26 cellular contexts compared by ENCODE assay signal in the genomic region with DNA sequence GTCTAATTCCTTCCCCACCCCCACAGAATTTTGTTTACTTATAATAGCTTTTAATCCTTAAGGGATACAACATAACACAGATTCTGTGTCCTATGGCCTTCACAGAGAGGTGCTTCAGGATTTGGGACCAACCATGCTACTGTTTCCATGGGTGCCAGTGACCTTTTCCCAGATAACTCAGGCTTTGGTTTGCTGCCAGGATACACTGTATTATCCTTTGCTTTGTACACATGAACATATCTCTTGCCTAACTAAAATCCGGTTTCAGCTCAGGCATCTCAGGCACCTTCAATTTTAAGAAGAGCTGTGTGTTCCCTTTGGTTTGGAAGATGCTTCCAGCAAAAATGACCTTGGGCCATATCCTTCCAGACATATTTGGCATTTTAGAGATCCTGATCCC.
"Had no signal": no experiment of that assay in that cellular context is flagged by ENCODE, and none has a peak within 500 bp of the region (broad histone marks: within the 10 kb centered on the region; RNA-seq: fewer than 3 reads in every experiment).

No MANE protein-coding gene starts in this region.

- H3K9me3 ChIP-seq: stomach, suprapubic skin, testis, thoracic aorta, thyroid gland, tibial artery, tibial nerve, transverse colon, upper lobe of left lung, upper lobe of right lung, uterus, vagina had no signal

- H3K27me3 ChIP-seq: stomach, suprapubic skin, testis, thyroid gland, tibial artery, tibial nerve, transverse colon, upper lobe of left lung, upper lobe of right lung, uterus, vagina had no signal

- H3K4me1 ChIP-seq: stomach, suprapubic skin, testis, thyroid gland, tibial artery, tibial nerve, transverse colon, upper lobe of left lung, upper lobe of right lung, uterus, vagina had no signal

- H3K4me3 ChIP-seq: stomach, suprapubic skin, testis, thoracic aorta, thyroid gland, tibial artery, tibial nerve, transverse colon, upper lobe of left lung, upper lobe of right lung, uterus, vagina had no signal

- H3K36me3 ChIP-seq: stomach, suprapubic skin, thoracic aorta, thyroid gland, tibial artery, tibial nerve, transverse colon, upper lobe of left lung, upper lobe of right lung, uterus, vagina had no signal

- FAIRE-seq: urothelium cell line had no signal

- ATAC-seq: stimulated activated effector memory CD8-positive, alpha-beta T cell treated with anti-CD3 and anti-CD28 coated beads, Interleukin-12 subunit alpha, Interleukin-12 subunit beta, amount 100 ng/mL, for 72 hours; stimulated activated memory B cell treated with anti-CD40 and anti-IgM and Interleukin-4, amounts not matched to agents 10 μg/mL and 1 μg/mL and 100 μg/mL, for 72 hours; stimulated activated naive B cell treated with anti-CD40 and anti-IgM and Interleukin-4, amounts not matched to agents 10 μg/mL and 1 μg/mL and 100 μg/mL, for 72 hours; stimulated activated naive CD8-positive, alpha-beta T cell treated with anti-CD3 and anti-CD28 coated beads, Interleukin-15, amount 100 ng/mL, for 72 hours; stimulated activated naive CD8-positive, alpha-beta T cell treated with anti-CD3 and anti-CD28 coated beads, Interleukin-15, Interleukin-2, amounts not matched to agents 100 U/mL and 50 U/mL, for 24 hours; upper lobe of right lung had no signal

- DNase-seq: stimulated activated CD4-positive, alpha-beta T cell treated with anti-CD3 and anti-CD28 coated beads, Interleukin-2, amount 100 ng/mL, for 48 hours; stimulated activated CD4-positive, alpha-beta T cell treated with anti-CD3 and anti-CD28 coated beads, Interleukin-4, amount 100 ng/mL, for 24 hours; stimulated activated CD4-positive, alpha-beta T cell treated with anti-CD3 and anti-CD28 coated beads, Interleukin-4, amount 100 ng/mL, for 4 hours; stimulated activated CD8-positive, alpha-beta memory T cell treated with anti-CD3 and anti-CD28 coated beads, Interleukin-4, amount 100 ng/mL, for 48 hours; stimulated activated naive B cell treated with anti-CD40 and anti-IgM and Interleukin-4, amounts not matched to agents 10 μg/mL and 1 μg/mL and 100 μg/mL, for 72 hours; stimulated activated naive CD4-positive, alpha-beta T cell; stimulated activated naive CD4-positive, alpha-beta T cell treated with Interleukin-2 at 50 U/mL for 16 hours; stimulated activated naive CD8-positive, alpha-beta T cell treated with anti-CD3 and anti-CD28 coated beads, Interleukin-15, amount 100 ng/mL, for 72 hours; stimulated activated naive CD8-positive, alpha-beta T cell treated with anti-CD3 and anti-CD28 coated beads, Interleukin-15, Interleukin-2, amounts not matched to agents 100 U/mL and 50 U/mL, for 24 hours; stomach; substantia nigra; testis; thyroid gland; tibial artery; transverse colon; trophoblast cell; upper lobe of left lung; upper lobe of right lung; uterus had no signal

- H3K27ac ChIP-seq: stomach, suprapubic skin, testis, thoracic aorta, thyroid gland, tibial artery, tibial nerve, transverse colon, upper lobe of left lung, upper lobe of right lung, uterus, vagina had no signal
